ENCODE assay signal across 8 cellular contexts in the genomic region with DNA sequence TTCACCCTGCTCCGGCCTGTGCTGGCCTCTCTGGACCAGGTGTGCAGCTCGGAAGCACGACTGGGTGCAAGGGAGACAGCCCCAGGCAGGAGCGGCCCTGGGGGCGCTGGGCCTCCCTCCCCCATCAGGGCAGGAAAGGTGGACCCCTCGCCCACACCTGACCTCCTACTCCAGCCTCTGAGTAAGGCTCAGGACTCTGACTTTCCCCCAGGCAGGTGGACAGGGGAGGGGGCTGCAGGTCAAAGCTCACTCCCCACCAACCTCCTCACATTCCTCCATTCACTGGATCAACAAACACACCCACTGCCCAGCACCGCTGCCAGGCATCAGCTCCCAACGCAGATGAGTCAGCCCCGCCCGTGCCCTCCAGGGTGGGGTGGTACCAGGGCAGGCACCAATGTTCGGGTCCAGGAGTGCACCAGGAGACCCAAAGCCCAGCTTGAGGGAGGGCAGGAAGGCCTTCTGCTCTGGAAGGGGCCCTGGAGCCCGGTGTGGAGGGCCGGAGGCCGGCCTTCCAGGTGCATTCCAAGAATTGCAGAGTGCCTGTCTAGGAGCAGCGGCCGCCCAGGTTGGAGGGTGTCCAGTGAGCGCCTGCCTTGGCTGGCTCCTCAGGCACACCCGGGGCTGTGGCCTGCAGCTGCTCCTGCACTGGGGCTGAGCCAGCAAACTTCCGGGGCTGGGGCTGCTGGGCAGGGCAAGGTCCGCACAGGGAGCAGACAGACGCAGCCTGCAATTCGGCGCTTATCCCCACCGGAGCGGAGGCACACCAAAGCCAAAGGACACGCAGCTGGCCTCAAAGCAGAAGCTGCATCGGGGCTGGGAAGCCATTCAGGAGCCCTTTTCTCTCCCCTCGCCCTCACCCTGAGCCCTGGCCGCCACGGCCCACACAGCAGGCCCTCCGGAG. TPM values are rescaled to one million over a fixed set of nuclear protein-coding genes. Genes with fewer than 3 reads are reported as not detected.
DNase-seq lines count a peak whose midpoint lies in the region; ATAC-seq and TF ChIP-seq lines count a peak whose summit lies in the region.

No MANE protein-coding gene starts in this region.

- POLR2A ChIA-PET in T-cell (lab: Charles Lee) = no interaction called here

- ATAC-seq in activated naive CD8-positive, alpha-beta T cell treated with anti-CD3 and anti-CD28 coated beads, Interleukin-2, amount 50 U/mL, for 24 hours = no peak
- ATAC-seq in T-cell (replicated peaks in 1 of 4) (no peak), Right ventricle myocardium inferior (peak; percentile 83), GM18505 (IDR thresholded peaks at IDR 0.05; ENCODE audit: unreplicated experiment) (no peak), GM18909 (IDR thresholded peaks at IDR 0.05; ENCODE audit: poor library complexity, unreplicated experiment) (no peak)

- intact Hi-C loops in Right ventricle myocardium inferior (cut with DNase I) = no loop called here

- H3K4me3 Mint-ChIP-seq in activated naive CD8-positive, alpha-beta T cell = peak overlapping the region; percentile 42
- H3K4me3 Mint-ChIP-seq in activated naive CD8-positive, alpha-beta T cell treated with anti-CD3 and anti-CD28 coated beads, Interleukin-2, amount 50 U/mL, for 24 hours = no peak overlapping the region
- H3K4me3 Mint-ChIP-seq in T-cell = peak overlapping the region; percentile 59 to 72 (median 59)

- H3K9me3 Mint-ChIP-seq in activated naive CD8-positive, alpha-beta T cell (ENCODE audit: low read depth) = no peaks in the 10 kb centered on the region
- H3K9me3 Mint-ChIP-seq in activated naive CD8-positive, alpha-beta T cell treated with anti-CD3 and anti-CD28 coated beads, Interleukin-2, amount 50 U/mL, for 24 hours = no peaks in the 10 kb centered on the region
- H3K9me3 Mint-ChIP-seq in T-cell = no peaks in the 10 kb centered on the region

- H3K27me3 Mint-ChIP-seq in activated naive CD8-positive, alpha-beta T cell = no peaks in the 10 kb centered on the region
- no peaks in the 10 kb centered on the region for H3K27me3 Mint-ChIP-seq in activated naive CD8-positive, alpha-beta T cell treated with anti-CD3 and anti-CD28 coated beads, Interleukin-2, amount 50 U/mL, for 24 hours
- no peaks in the 10 kb centered on the region for H3K27me3 Mint-ChIP-seq in T-cell

- peaks cover 44% of the 10 kb centered on the region for H3K4me1 Mint-ChIP-seq in activated naive CD8-positive, alpha-beta T cell (ENCODE audit: low read depth)
- peaks cover 39% of the 10 kb centered on the region for H3K4me1 Mint-ChIP-seq in activated naive CD8-positive, alpha-beta T cell treated with anti-CD3 and anti-CD28 coated beads, Interleukin-2, amount 50 U/mL, for 24 hours
- H3K4me1 Mint-ChIP-seq in T-cell = peaks cover 44 to 62% (median 48%) of the 10 kb centered on the region in 3 donors

- no peak for DNase-seq in activated naive CD8-positive, alpha-beta T cell treated with anti-CD3 and anti-CD28 coated beads, Interleukin-2, amount 50 U/mL, for 24 hours
- DNase-seq in T-cell (no peak), Right ventricle myocardium inferior (ENCODE audit: missing footprints) (peak; percentile 85), renal cortical epithelial cell (ENCODE audit: low read depth) (peak; percentile 71), amniotic stem cell (lab: John Stamatoyannopoulos, UW) (no peak)

- CTCF ChIA-PET in T-cell (lab: Charles Lee) = interaction anchor here in 1 of 2 donors (0.6 kb wide), 2 partner anchors 17 to 138 kb away, joined by 3 to 4 read pairs; no protein-coding TSS in a partner anchor

- no peak for TF ChIP-seq POLR2A in GM18505 (IDR thresholded peaks at IDR 0.05; ENCODE audit: borderline replicate concordance, extremely low read depth, insufficient read depth, insufficient read length)

- peak overlapping the region; percentile 73 for H3K27ac Mint-ChIP-seq in activated naive CD8-positive, alpha-beta T cell
- no peak overlapping the region for H3K27ac Mint-ChIP-seq in activated naive CD8-positive, alpha-beta T cell treated with anti-CD3 and anti-CD28 coated beads, Interleukin-2, amount 50 U/mL, for 24 hours
- H3K27ac Mint-ChIP-seq in T-cell = peak overlapping the region; percentile 92 to 93

- no peaks in the 10 kb centered on the region for H3K36me3 Mint-ChIP-seq in activated naive CD8-positive, alpha-beta T cell
- H3K36me3 Mint-ChIP-seq in activated naive CD8-positive, alpha-beta T cell treated with anti-CD3 and anti-CD28 coated beads, Interleukin-2, amount 50 U/mL, for 24 hours (ENCODE audit: low read depth) = no peaks in the 10 kb centered on the region
- no peaks in the 10 kb centered on the region for H3K36me3 Mint-ChIP-seq in T-cell

RNA-seq across cellular contexts. Expression of a gene that starts 1.6 kb away (rescaled TPM):
- total RNA-seq in T-cell = 100 to 1,000 TPM in 2 of 5 donors, 10 to 100 TPM in 3; 72.7 to 128 (median 83.7) TPM
- total RNA-seq in Right ventricle myocardium inferior = 31.1 TPM
- 51.2 and 80.9 TPM in 2 replicates for total RNA-seq in renal cortical epithelial cell

RNA-seq across cellular contexts. Expression of a gene that starts 36.2 kb away (rescaled TPM):
- total RNA-seq in T-cell = 1 to 10 TPM; 2.4 to 5.7 (median 3.5) TPM
- total RNA-seq in Right ventricle myocardium inferior = 191 TPM
- total RNA-seq in renal cortical epithelial cell = 0.87 and 2.8 TPM in 2 replicates

Comparison
In these comparisons a context has a peak if more than half of its experiments do, and no peak if none do; other contexts are left out.
1. DNase-seq: peak in Right ventricle myocardium inferior (single experiment) and renal cortical epithelial cell (single experiment); none in activated naive CD8-positive, alpha-beta T cell treated with anti-CD3 and anti-CD28 coated beads, Interleukin-2, amount 50 U/mL, for 24 hours (single experiment), T-cell (0 of 34) and amniotic stem cell (single experiment).
2. RNA of a gene that starts 36.2 kb away (total RNA-seq): 191 TPM in Right ventricle myocardium inferior (single experiment); 2.4 to 5.7 TPM in T-cell and 0.87 to 2.8 TPM in renal cortical epithelial cell; every median in the first group is over 10 times any median in the second.